17 cellular contexts compared by ENCODE assay signal in genomic region chr1:177351361-177352108, GRCh38.
DNase-seq lines count a peak whose midpoint lies in the region; ATAC-seq and TF ChIP-seq lines count a peak whose summit lies in the region.
"Had no signal": no experiment of that assay in that cellular context is flagged by ENCODE, and none has a peak within 500 bp of the region (broad histone marks: within the 10 kb centered on the region; RNA-seq: fewer than 3 reads in every experiment).

No MANE protein-coding gene starts in this region.

- H4K20me1 ChIP-seq in IMR-90 (ENCODE audit: insufficient read depth, low read length) = no peaks in the 10 kb centered on the region
- H4K20me1 ChIP-seq: BLaER1 treated with 17β-estradiol and CSF1 and Interleukin-3, amounts not matched to agents 10 nM and 100 nM had no signal

- peaks cover 3% of the 10 kb centered on the region for H3K4me1 Mint-ChIP-seq in WTC11

- H3K9ac ChIP-seq in IMR-90 (ENCODE audit: low read depth, low read length) = no peak overlapping the region
- H3K9ac ChIP-seq: BLaER1 treated with 17β-estradiol and CSF1 and Interleukin-3, amounts not matched to agents 10 nM and 100 nM had no signal

- POLR2A ChIA-PET in IMR-90 (lab: Charles Lee; ENCODE audit: unreplicated experiment) (no interaction called here), WTC11 (lab: Charles Lee) (no interaction called here)

- no peak overlapping the region for H3K14ac ChIP-seq in IMR-90 (replicated peaks; ENCODE audit: low read depth, low read length)

- H2BK20ac ChIP-seq in IMR-90 (ENCODE audit: low read depth, low read length) = no peak overlapping the region

- no peak for TF ChIP-seq POLR2A in IMR-90 (IDR thresholded peaks at IDR 0.05; ENCODE audit: low read depth, low read length)

- H3K79me1 ChIP-seq in IMR-90 (ENCODE audit: low read depth in 1 of 2, low read length in 2 of 2) = no peaks in the 10 kb centered on the region

- intact Hi-C loops in IMR-90 (cut with micrococcal nuclease) (no loop called here), left colon (cut with DNase I, micrococcal nuclease) (no loop called here)

- H3K4me1 ChIP-seq in IMR-90 (ENCODE audit: control insufficient read depth, insufficient read depth, low read length) = no peaks in the 10 kb centered on the region
- H3K4me1 ChIP-seq: SJCRH30 had no signal

- CTCF ChIA-PET in IMR-90 (lab: Yijun Ruan, JAX) (interaction anchor here (0.5 kb wide), 1 partner anchor 336 kb away, joined by 3 read pairs; no protein-coding TSS in a partner anchor), WTC11 (lab: Charles Lee) (no interaction called here)

- H3K36me3 Mint-ChIP-seq in WTC11 = no peaks in the 10 kb centered on the region

- H3K4me3 ChIP-seq in IMR-90 (ENCODE audit: insufficient read depth, low read depth, low read length) = no peak overlapping the region
- H3K4me3 ChIP-seq: BLaER1 treated with 17β-estradiol and CSF1 and Interleukin-3, amounts not matched to agents 10 nM and 100 nM; SJCRH30 had no signal

- peak overlapping the region; percentile 22 for H2BK5ac ChIP-seq in IMR-90 (ENCODE audit: low read depth, low read length, poor library complexity, severe bottlenecking)

- H2AFZ ChIP-seq in IMR-90 (replicated peaks; ENCODE audit: low read length, poor library complexity) = peak overlapping the region; percentile 33

- ATAC-seq in IMR-90 (ENCODE audit: low read depth) (peak; percentile 54), WTC11 (peak; percentile 24), left colon (peak; percentile 75), HG02938 (IDR thresholded peaks at IDR 0.05; ENCODE audit: unreplicated experiment) (no peak)

- no peak overlapping the region for H2BK120ac ChIP-seq in IMR-90 (ENCODE audit: low read depth, low read length)

- TF ChIP-seq RAD21 in IMR-90 (IDR thresholded peaks at IDR 0.05; ENCODE audit: low read length) = no peak

- no peak overlapping the region for H3K23ac ChIP-seq in IMR-90 (ENCODE audit: low read depth, low read length)

- no peaks in the 10 kb centered on the region for H3K9me3 Mint-ChIP-seq in WTC11

- no peak overlapping the region for H3K27ac ChIP-seq in IMR-90 (ENCODE audit: insufficient read depth, low read length)
- H3K27ac ChIP-seq: SJCRH30, VCaP had no signal

- H3K18ac ChIP-seq in IMR-90 (ENCODE audit: low read depth, low read length) = no peak overlapping the region

- H3K4ac ChIP-seq in IMR-90 (ENCODE audit: low read depth, low read length) = no peak overlapping the region

- in situ Hi-C loops in IMR-90 (cut with MboI; ENCODE audit: low sequenced_read_pairs) = no loop called here

- no peak overlapping the region for H4K8ac ChIP-seq in IMR-90 (ENCODE audit: low read depth in 2 of 2, low read length in 2 of 2)

- H3K27ac Mint-ChIP-seq in WTC11 = no peak overlapping the region

- H3K56ac ChIP-seq in IMR-90 (ENCODE audit: extremely low read depth, insufficient read depth, low read length) = no peak overlapping the region

- no peak overlapping the region for H2AK5ac ChIP-seq in IMR-90 (ENCODE audit: low read depth, low read length)

- no peak overlapping the region for H2AK9ac ChIP-seq in IMR-90 (replicated peaks; ENCODE audit: low read depth, low read length, poor library complexity)

- no peaks in the 10 kb centered on the region for H3K36me3 ChIP-seq in IMR-90 (ENCODE audit: control insufficient read depth, insufficient read depth, low read length)
- H3K36me3 ChIP-seq: BLaER1 treated with 17β-estradiol and CSF1 and Interleukin-3, amounts not matched to agents 10 nM and 100 nM; SJCRH30 had no signal

- TF ChIP-seq CTCF in IMR-90 (conservative IDR thresholded peaks at IDR 0.05; ENCODE audit: low read depth, low read length) (no peak), WTC11 (IDR thresholded peaks at IDR 0.05) (no peak)

- WGBS in IMR-90 (ENCODE audit: extremely low coverage in 2 of 2, insufficient read length in 1 of 2), 2 experiments = 6 to 92% methylated on average over 1 to 2 of the region's 6 CpGs

- dilution Hi-C loops in IMR-90 (cut with HindIII; ENCODE audit: low sequenced_read_pairs, unreplicated experiment) = no loop called here

- no peak overlapping the region for H3K4me2 ChIP-seq in IMR-90 (ENCODE audit: low read depth, low read length)

- no TSS peak for BruUV-seq in IMR-90 (replicated peaks; lab: Mats Ljungman, UMichigan)

- no peaks in the 10 kb centered on the region for H3K9me1 ChIP-seq in IMR-90 (ENCODE audit: insufficient read depth, low read length)

- H4K91ac ChIP-seq in IMR-90 (ENCODE audit: insufficient read depth, low read depth, low read length) = no peak overlapping the region

- H3K4me3 Mint-ChIP-seq in WTC11 = no peak overlapping the region

- peaks cover 2% of the 10 kb centered on the region; the same call in 1 of the 2 replicates for H3K27me3 ChIP-seq in IMR-90 (ENCODE audit: control insufficient read depth, insufficient read depth, low read length)
- H3K27me3 ChIP-seq: BLaER1 treated with 17β-estradiol and CSF1 and Interleukin-3, amounts not matched to agents 10 nM and 100 nM; SJCRH30 had no signal

- H3K27me3 Mint-ChIP-seq in WTC11 (ENCODE audit: low read depth) = no peaks in the 10 kb centered on the region

- DNase-seq in IMR-90 (no peak), WTC11 (ENCODE audit: low spot score) (no peak), left colon (peak; percentile 40 to 42), retina (peak; percentile 21), AG08396 (ENCODE audit: low spot score) (no peak), GM03348 (ENCODE audit: low spot score) (no peak)
- no peak for DNase-seq in activated CD4-positive, alpha-beta T cell treated with anti-CD3 and anti-CD28 coated beads for 48 hours
- DNase-seq: activated naive CD4-positive, alpha-beta T cell treated with anti-CD3 and anti-CD28 coated beads, Interleukin-2, amount 50 U/mL, for 16 hours; erythroblast; H7; NCI-H1105 treated with DMSO at 0.1 percent for 48 hours; NCI-H510A; right cardiac atrium; SJCRH30 had no signal

- H3K9me3 ChIP-seq in IMR-90 (ENCODE audit: control insufficient read depth, insufficient read depth, low read length) = no peaks in the 10 kb centered on the region
- H3K9me3 ChIP-seq: BLaER1 treated with 17β-estradiol and CSF1 and Interleukin-3, amounts not matched to agents 10 nM and 100 nM; SJCRH30 had no signal

- H2BK15ac ChIP-seq in IMR-90 (ENCODE audit: low read depth, low read length) = no peak overlapping the region

- H4K5ac ChIP-seq in IMR-90 (ENCODE audit: low read depth, low read length) = no peak overlapping the region

TF ChIP-seq in IMR-90, 13 proteins besides CTCF, POLR2A, EP300 and RAD21 (continues in another document):
- TF ChIP-seq BHLHE40 (IDR thresholded peaks at IDR 0.05; ENCODE audit: low read depth, low read length) (no peak), SMC3 (IDR thresholded peaks at IDR 0.05; ENCODE audit: low read depth, low read length) (no peak), FOS (IDR thresholded peaks at IDR 0.05; ENCODE audit: low read depth, low read length) (no peak), RCOR1 (IDR thresholded peaks at IDR 0.05; ENCODE audit: insufficient replicate concordance, low read length) (no peak), NFE2L2 (IDR thresholded peaks at IDR 0.05; ENCODE audit: low read depth, low read length) (no peak), MAZ (IDR thresholded peaks at IDR 0.05; ENCODE audit: borderline replicate concordance, low read depth, low read length) (no peak), CEBPB (IDR thresholded peaks at IDR 0.05; ENCODE audit: low read depth, low read length) (no peak), ELK1 (IDR thresholded peaks at IDR 0.05; ENCODE audit: borderline replicate concordance, low read depth, low read length) (no peak)

TF ChIP-seq in WTC11, 78 proteins besides CTCF, POLR2A, EP300 and RAD21:
- TF ChIP-seq NFATC4 (CRISPR knock-in tag; IDR thresholded peaks at IDR 0.05) = no peak
- no peak for TF ChIP-seq ZNF512 (CRISPR knock-in tag; IDR thresholded peaks at IDR 0.05; ENCODE audit: borderline replicate concordance)
- no peak for TF ChIP-seq ESRRA (CRISPR knock-in tag; IDR thresholded peaks at IDR 0.05; ENCODE audit: borderline replicate concordance)
- no peak for TF ChIP-seq ATF6 (CRISPR knock-in tag; IDR thresholded peaks at IDR 0.05)
- TF ChIP-seq HMGA2 (CRISPR knock-in tag; IDR thresholded peaks at IDR 0.05) = no peak
- no peak for TF ChIP-seq E2F1 (CRISPR knock-in tag; IDR thresholded peaks at IDR 0.05)

Comparison
In these comparisons a context has a peak if more than half of its experiments do, and no peak if none do; other contexts are left out.
1. DNase-seq: peak in left colon (2 of 2) and retina (single experiment); none in IMR-90 (single experiment), WTC11 (single experiment), activated CD4-positive, alpha-beta T cell treated with anti-CD3 and anti-CD28 coated beads for 48 hours (single experiment), AG08396 (single experiment) and GM03348 (single experiment).